ENCODE assay signal across 20 cellular contexts in the genomic region with DNA sequence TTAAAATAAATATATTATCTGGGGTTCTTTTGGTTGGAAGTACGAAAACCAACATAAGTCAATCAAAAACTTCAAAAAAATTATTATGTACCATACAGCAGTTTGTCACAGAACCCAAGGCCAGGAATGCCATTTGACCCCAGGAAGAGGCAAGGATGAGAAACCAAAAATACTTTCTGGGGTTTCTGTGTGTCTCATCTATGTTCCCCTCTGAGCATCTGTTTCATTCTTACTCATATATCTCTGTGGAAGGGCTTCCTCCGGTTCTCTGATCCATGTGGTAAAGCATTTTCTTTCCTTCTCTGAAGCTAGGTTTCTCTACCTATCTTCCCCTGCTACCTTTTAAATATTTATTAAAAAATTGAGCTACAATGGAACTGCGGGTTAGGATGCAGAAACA. TPM values are rescaled to one million over a fixed set of nuclear protein-coding genes. Genes with fewer than 3 reads are reported as not detected.
DNase-seq lines count a peak whose midpoint lies in the region; ATAC-seq and TF ChIP-seq lines count a peak whose summit lies in the region.
"Had no signal": no experiment of that assay in that cellular context is flagged by ENCODE, and none has a peak within 500 bp of the region (broad histone marks: within the 10 kb centered on the region; RNA-seq: fewer than 3 reads in every experiment).

No MANE protein-coding gene starts in this region.

- H3K27ac ChIP-seq in Karpas-422 (ENCODE audit: low read length) = peak overlapping the region; percentile 72
- no peak overlapping the region for H3K27ac ChIP-seq in CD8-positive, alpha-beta T cell (ENCODE audit: low read depth, low read length)
- H3K27ac ChIP-seq: BLaER1 treated with 17β-estradiol and CSF1 and Interleukin-3, amounts not matched to agents 10 nM and 100 nM had no signal

- H3K4me2 ChIP-seq in Karpas-422 (ENCODE audit: low read depth, low read length, poor library complexity, severe bottlenecking) = peak overlapping the region; percentile 63
- H3K4me2 ChIP-seq: BLaER1 treated with 17β-estradiol and CSF1 and Interleukin-3, amounts not matched to agents 10 nM and 100 nM had no signal

- CTCF ChIA-PET in CD8-positive, alpha-beta T cell (lab: Charles Lee) = no interaction called here

- ATAC-seq in GM18858 (IDR thresholded peaks at IDR 0.05; ENCODE audit: unreplicated experiment) (peak; percentile 64), GM21423 (IDR thresholded peaks at IDR 0.05; ENCODE audit: unreplicated experiment) (peak; percentile 48), HG02885 (IDR thresholded peaks at IDR 0.05; ENCODE audit: poor library complexity, unreplicated experiment) (no peak), natural killer cell (no peak)
- peak; percentile 52 for ATAC-seq in stimulated activated memory B cell treated with anti-CD40 and anti-IgM and Interleukin-4, amounts not matched to agents 10 μg/mL and 1 μg/mL and 100 μg/mL, for 72 hours
- no peak for ATAC-seq in CD8-positive, alpha-beta T cell
- ATAC-seq: SK-N-SH treated with all-trans-retinoic acid at 6 μM for 48 hours had no signal

- H3K27me3 ChIP-seq in Karpas-422 (ENCODE audit: low read length) = no peaks in the 10 kb centered on the region
- no peaks in the 10 kb centered on the region for H3K27me3 ChIP-seq in CD8-positive, alpha-beta T cell (ENCODE audit: insufficient read depth, low read length)
- H3K27me3 ChIP-seq: BLaER1 treated with 17β-estradiol and CSF1 and Interleukin-3, amounts not matched to agents 10 nM and 100 nM had no signal

- H3K36me3 ChIP-seq in Karpas-422 (ENCODE audit: insufficient read depth, low read length) = no peaks in the 10 kb centered on the region
- no peaks in the 10 kb centered on the region for H3K36me3 ChIP-seq in CD8-positive, alpha-beta T cell (ENCODE audit: insufficient read depth, low read length)
- H3K36me3 ChIP-seq: BLaER1 treated with 17β-estradiol and CSF1 and Interleukin-3, amounts not matched to agents 10 nM and 100 nM; MG63 had no signal

- no peaks in the 10 kb centered on the region for H3K36me3 Mint-ChIP-seq in stimulated activated memory B cell treated with anti-CD40 and anti-IgM and Interleukin-4, amounts not matched to agents 10 μg/mL and 1 μg/mL and 100 μg/mL, for 72 hours
- H3K36me3 Mint-ChIP-seq in progenitor cell of endocrine pancreas (ENCODE audit: insufficient read depth) (no peaks in the 10 kb centered on the region), natural killer cell (no peaks in the 10 kb centered on the region)
- H3K36me3 Mint-ChIP-seq in CD8-positive, alpha-beta T cell = no peaks in the 10 kb centered on the region

- POLR2A ChIA-PET in CD8-positive, alpha-beta T cell (lab: Charles Lee) = interaction anchor here (0.5 kb wide), 1 partner anchor 33 kb away, joined by 3 read pairs; no protein-coding TSS in a partner anchor

- no peak overlapping the region for H2AFZ ChIP-seq in Karpas-422 (ENCODE audit: low read length)

- no peak overlapping the region for H3K4me3 Mint-ChIP-seq in stimulated activated memory B cell treated with anti-CD40 and anti-IgM and Interleukin-4, amounts not matched to agents 10 μg/mL and 1 μg/mL and 100 μg/mL, for 72 hours
- H3K4me3 Mint-ChIP-seq in progenitor cell of endocrine pancreas (ENCODE audit: low read depth) (no peak overlapping the region), natural killer cell (no peak overlapping the region)
- no peak overlapping the region for H3K4me3 Mint-ChIP-seq in CD8-positive, alpha-beta T cell
- H3K4me3 Mint-ChIP-seq: T-helper 1 cell treated with Interleukin-12 subunit alpha and Interleukin-12 subunit beta and Interleukin-4 antibody, amounts not matched to agents 30 μg/mL and 1 μg/mL, for 36 hours had no signal

- H3K27ac Mint-ChIP-seq in stimulated activated memory B cell treated with anti-CD40 and anti-IgM and Interleukin-4, amounts not matched to agents 10 μg/mL and 1 μg/mL and 100 μg/mL, for 72 hours = no peak overlapping the region
- no peak overlapping the region for H3K27ac Mint-ChIP-seq in progenitor cell of endocrine pancreas
- no peak overlapping the region for H3K27ac Mint-ChIP-seq in CD8-positive, alpha-beta T cell
- H3K27ac Mint-ChIP-seq in natural killer cell = no peak overlapping the region
- H3K27ac Mint-ChIP-seq: T-helper 1 cell treated with Interleukin-12 subunit alpha and Interleukin-12 subunit beta and Interleukin-4 antibody, amounts not matched to agents 30 μg/mL and 1 μg/mL, for 36 hours had no signal

- H3K9me3 Mint-ChIP-seq in stimulated activated memory B cell treated with anti-CD40 and anti-IgM and Interleukin-4, amounts not matched to agents 10 μg/mL and 1 μg/mL and 100 μg/mL, for 72 hours = no peaks in the 10 kb centered on the region
- H3K9me3 Mint-ChIP-seq in progenitor cell of endocrine pancreas (ENCODE audit: low read depth) (no peaks in the 10 kb centered on the region), natural killer cell (no peaks in the 10 kb centered on the region)
- H3K9me3 Mint-ChIP-seq in CD8-positive, alpha-beta T cell = no peaks in the 10 kb centered on the region
- H3K9me3 Mint-ChIP-seq: T-helper 1 cell treated with Interleukin-12 subunit alpha and Interleukin-12 subunit beta and Interleukin-4 antibody, amounts not matched to agents 30 μg/mL and 1 μg/mL, for 36 hours had no signal

- H3K9me3 ChIP-seq in Karpas-422 (ENCODE audit: low read length) = no peaks in the 10 kb centered on the region
- no peaks in the 10 kb centered on the region for H3K9me3 ChIP-seq in CD8-positive, alpha-beta T cell (ENCODE audit: low read length)
- H3K9me3 ChIP-seq: BLaER1 treated with 17β-estradiol and CSF1 and Interleukin-3, amounts not matched to agents 10 nM and 100 nM; MG63 had no signal

- H3K4me1 ChIP-seq in Karpas-422 (ENCODE audit: low read length) = peaks cover 25% of the 10 kb centered on the region
- no peaks in the 10 kb centered on the region for H3K4me1 ChIP-seq in CD8-positive, alpha-beta T cell (ENCODE audit: insufficient read depth, low read length)
- H3K4me1 ChIP-seq: BLaER1 treated with 17β-estradiol and CSF1 and Interleukin-3, amounts not matched to agents 10 nM and 100 nM had no signal

- no peak overlapping the region for H3K9ac ChIP-seq in Karpas-422 (ENCODE audit: low read length)
- H3K9ac ChIP-seq: BLaER1 treated with 17β-estradiol and CSF1 and Interleukin-3, amounts not matched to agents 10 nM and 100 nM had no signal

- no peak for DNase-seq in Karpas-422
- no peak for DNase-seq in progenitor cell of endocrine pancreas (ENCODE audit: low spot score, unreplicated experiment)
- no peak for DNase-seq in CD8-positive, alpha-beta T cell
- no peak for DNase-seq in natural killer cell
- DNase-seq: DMS 273 treated with DMSO at 0.1 percent for 48 hours, KBM-7, MG63, NCI-H1105, NCI-H1694 treated with DMSO at 0.1 percent for 48 hours, NCI-H345, NCI-H748 treated with DMSO at 0.1 percent for 48 hours, SHP77 had no signal

- H3K9me2 ChIP-seq in Karpas-422 (replicated peaks; ENCODE audit: insufficient read depth, low read length) = no peaks in the 10 kb centered on the region

- H3K4me1 Mint-ChIP-seq in stimulated activated memory B cell treated with anti-CD40 and anti-IgM and Interleukin-4, amounts not matched to agents 10 μg/mL and 1 μg/mL and 100 μg/mL, for 72 hours = peaks cover 48% of the 10 kb centered on the region
- peaks cover 18% of the 10 kb centered on the region for H3K4me1 Mint-ChIP-seq in progenitor cell of endocrine pancreas (ENCODE audit: low read depth)
- no peaks in the 10 kb centered on the region for H3K4me1 Mint-ChIP-seq in CD8-positive, alpha-beta T cell (ENCODE audit: low read depth)
- no peaks in the 10 kb centered on the region for H3K4me1 Mint-ChIP-seq in natural killer cell

- H3K27me3 Mint-ChIP-seq in stimulated activated memory B cell treated with anti-CD40 and anti-IgM and Interleukin-4, amounts not matched to agents 10 μg/mL and 1 μg/mL and 100 μg/mL, for 72 hours = no peaks in the 10 kb centered on the region
- H3K27me3 Mint-ChIP-seq in progenitor cell of endocrine pancreas (no peaks in the 10 kb centered on the region), natural killer cell (ENCODE audit: low read depth in 2 of 2) (peaks cover 0 to 11% of the 10 kb centered on the region in 2 donors)
- peaks cover 4% of the 10 kb centered on the region for H3K27me3 Mint-ChIP-seq in CD8-positive, alpha-beta T cell (ENCODE audit: low read depth)

- no peaks in the 10 kb centered on the region for H3K79me2 ChIP-seq in Karpas-422 (ENCODE audit: low read length)

- intact Hi-C loops in CD8-positive, alpha-beta T cell (cut with DNase I, micrococcal nuclease) = no loop called here
- intact Hi-C loops in natural killer cell (cut with micrococcal nuclease) = no loop called here

- no peak overlapping the region for H3K4me3 ChIP-seq in Karpas-422 (ENCODE audit: low read length)
- no peak overlapping the region for H3K4me3 ChIP-seq in CD8-positive, alpha-beta T cell (ENCODE audit: low read depth, low read length)
- H3K4me3 ChIP-seq: BLaER1 treated with 17β-estradiol and CSF1 and Interleukin-3, amounts not matched to agents 10 nM and 100 nM; MG63 had no signal

- no peaks in the 10 kb centered on the region for H4K20me1 ChIP-seq in Karpas-422 (ENCODE audit: insufficient read depth, low read depth, low read length)
- H4K20me1 ChIP-seq: BLaER1 treated with 17β-estradiol and CSF1 and Interleukin-3, amounts not matched to agents 10 nM and 100 nM had no signal

- TF ChIP-seq CTCF in progenitor cell of endocrine pancreas (IDR thresholded peaks at IDR 0.05; ENCODE audit: unreplicated experiment) = no peak
- TF ChIP-seq CTCF in CD8-positive, alpha-beta T cell (IDR thresholded peaks at IDR 0.05) = no peak
- no peak for TF ChIP-seq CTCF in natural killer cell (IDR thresholded peaks at IDR 0.05)

RNA-seq across cellular contexts. Expression of gene FCRL1, which starts 9.8 kb away (rescaled TPM):
- 109 and 232 TPM in 2 replicates for total RNA-seq in Karpas-422 (2014; rRNA removed; shearing (Covaris generic); ENCODE audit: low replicate concordance)
- total RNA-seq in progenitor cell of endocrine pancreas = not detected in 2 replicates
- total RNA-seq in CD8-positive, alpha-beta T cell = 1 to 10 TPM; 3.1 to 3.4 TPM
- total RNA-seq in natural killer cell = 1 to 10 TPM; 1.8 to 2.6 (median 2.0) TPM
- total RNA-seq: H4 had no signal

RNA-seq across cellular contexts. Expression of gene CD5L, which starts 11.9 kb away (rescaled TPM):
- 0.43 and 2.0 TPM in 2 replicates for total RNA-seq in Karpas-422 (2014; rRNA removed; shearing (Covaris generic); ENCODE audit: low replicate concordance)
- not detected in 2 replicates for total RNA-seq in progenitor cell of endocrine pancreas
- total RNA-seq in CD8-positive, alpha-beta T cell = not detected
- total RNA-seq in natural killer cell = not detected
- total RNA-seq: H4 had no signal

RNA-seq across cellular contexts. Expression of gene FCRL2, which starts 52.8 kb away (rescaled TPM):
- 136 and 168 TPM in 2 replicates for total RNA-seq in Karpas-422 (2014; rRNA removed; shearing (Covaris generic); ENCODE audit: low replicate concordance)
- total RNA-seq in progenitor cell of endocrine pancreas = not detected in 2 replicates
- under 1 TPM; 0.62 to 0.64 TPM for total RNA-seq in CD8-positive, alpha-beta T cell
- 1 to 10 TPM in 1 of 3 donors, under 1 TPM in 2; 0.49 to 1.1 (median 0.88) TPM for total RNA-seq in natural killer cell
- total RNA-seq: H4 had no signal

Comparison
In these comparisons a context has a peak if more than half of its experiments do, and no peak if none do; other contexts are left out.
1. ATAC-seq: peak in GM18858 (single experiment), GM21423 (single experiment) and stimulated activated memory B cell treated with anti-CD40 and anti-IgM and Interleukin-4, amounts not matched to agents 10 μg/mL and 1 μg/mL and 100 μg/mL, for 72 hours (single experiment); none in HG02885 (single experiment), CD8-positive, alpha-beta T cell (single experiment) and natural killer cell (0 of 3).
2. RNA of gene FCRL1, which starts 9.8 kb away (total RNA-seq): 109 to 232 TPM in Karpas-422; 3.1 to 3.4 TPM in CD8-positive, alpha-beta T cell, 1.8 to 2.6 TPM in natural killer cell and not detected in progenitor cell of endocrine pancreas; every median in the first group is over 10 times any median in the second.
3. RNA of gene FCRL2, which starts 52.8 kb away (total RNA-seq): 136 to 168 TPM in Karpas-422; 0.49 to 1.1 TPM in natural killer cell, 0.62 to 0.64 TPM in CD8-positive, alpha-beta T cell and not detected in progenitor cell of endocrine pancreas; every median in the first group is over 10 times any median in the second.